ENCODE assay signal across 32 cellular contexts in the genomic region with DNA sequence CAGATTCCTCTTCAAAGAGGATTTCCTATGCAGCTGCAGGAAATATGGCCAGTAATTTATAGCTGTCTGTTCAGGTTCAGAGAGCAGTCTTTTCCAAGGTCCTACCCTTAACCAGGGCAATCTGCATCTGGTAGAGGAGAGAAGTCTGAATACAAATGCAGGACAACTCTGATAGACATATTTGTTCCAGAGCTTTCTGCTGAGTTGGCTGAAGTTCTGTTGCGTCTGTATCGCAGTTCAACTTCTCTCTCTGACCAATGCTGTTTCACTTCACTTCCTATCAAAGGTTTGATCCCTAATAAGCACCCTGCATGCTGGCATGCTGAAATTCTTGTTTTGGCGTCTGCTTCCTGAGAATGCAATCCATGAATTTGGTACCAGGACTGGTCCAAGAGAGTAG.
"Had no signal": no experiment of that assay in that cellular context is flagged by ENCODE, and none has a peak within 500 bp of the region (broad histone marks: within the 10 kb centered on the region; RNA-seq: fewer than 3 reads in every experiment).

No MANE protein-coding gene starts in this region.

- ATAC-seq: activated naive CD4-positive, alpha-beta T cell treated with anti-CD3 and anti-CD28 coated beads, Interleukin-2, amount 50 U/mL, for 72 hours; activated T-cell treated with anti-CD3 and anti-CD28 coated beads, Interleukin-2, amount 50 U/mL, for 72 hours; gastroesophageal sphincter; T-helper 17 cell had no signal

- FAIRE-seq: endometrium, endothelial cell of umbilical vein had no signal

- H3K27me3 ChIP-seq: ascending aorta, breast epithelium, cardiac muscle cell, colonic mucosa, esophagus squamous epithelium, gastroesophageal sphincter had no signal

- H3K36me3 ChIP-seq: ascending aorta, breast epithelium, cardiac muscle cell, colonic mucosa, esophagus squamous epithelium, gastroesophageal sphincter had no signal

- H3K4me1 ChIP-seq: ascending aorta, breast epithelium, colonic mucosa, esophagus squamous epithelium, gastroesophageal sphincter had no signal

- H3K9me3 ChIP-seq: ascending aorta, breast epithelium, colonic mucosa, esophagus squamous epithelium, gastroesophageal sphincter had no signal

- H3K27ac ChIP-seq: ascending aorta, breast epithelium, cardiac muscle cell, colonic mucosa, epithelial cell of prostate, esophagus squamous epithelium, gastroesophageal sphincter had no signal

- DNase-seq: activated CD4-positive, alpha-beta memory T cell treated with anti-CD3 and anti-CD28 coated beads, Interleukin-2, amount 10 ng/mL, durations not matched to agents 7 days and 5 days; activated CD4-positive, alpha-beta T cell treated with anti-CD3 and anti-CD28 coated beads for 4 hours; activated CD4-positive, alpha-beta T cell treated with anti-CD3 and anti-CD28 coated beads, Interleukin-2, amount 10 ng/mL, durations not matched to agents 7 days and 5 days; activated CD4-positive, alpha-beta T cell treated with anti-CD3 and anti-CD28 coated beads, Interleukin-2, amount 50 U/mL, for 4 hours; activated CD4-positive, CD25-positive, alpha-beta regulatory T cell; activated CD4-positive, CD25-positive, alpha-beta regulatory T cell treated with anti-CD3 and anti-CD28 coated beads, Interleukin-2, amount 50 U/mL, for 72 hours; activated CD8-positive, alpha-beta memory T cell treated with anti-CD3 and anti-CD28 coated beads, Interleukin-2, amount 50 U/mL, for 48 hours; activated gamma-delta T cell; activated naive CD4-positive, alpha-beta T cell; activated naive CD4-positive, alpha-beta T cell treated with anti-CD3 and anti-CD28 coated beads, Interleukin-2, amount 10 ng/mL, durations not matched to agents 7 days and 5 days; activated naive CD8-positive, alpha-beta T cell treated with anti-CD3 and anti-CD28 coated beads, Interleukin-2, amount 10 ng/mL, durations not matched to agents 7 days and 5 days; activated T-cell treated with anti-CD3 and anti-CD28 coated beads for 4 hours; activated T-cell treated with anti-CD3 and anti-CD28 coated beads, Interleukin-2, amount 50 U/mL, for 24 hours; activated T-cell treated with anti-CD3 and anti-CD28 coated beads, Interleukin-2, amount 50 U/mL, for 72 hours; central memory CD4-positive, alpha-beta T cell; cerebellar nuclear complex; colonic mucosa; effector CD8-positive, alpha-beta T cell; esophagus squamous epithelium; foreskin melanocyte; head of caudate nucleus; T-helper 1 cell; T-helper 17 cell; T1000 had no signal

- H3K4me3 ChIP-seq: ascending aorta, breast epithelium, cardiac muscle cell, colonic mucosa, esophagus squamous epithelium, gastroesophageal sphincter had no signal
